Comparison of ENCODE assay signal across 35 cellular contexts in genomic region chr11:26782220-26782619, GRCh38.
DNase-seq lines count a peak whose midpoint lies in the region; ATAC-seq, FAIRE-seq and TF ChIP-seq lines count a peak whose summit lies in the region.
"Had no signal": no experiment of that assay in that cellular context is flagged by ENCODE, and none has a peak within 500 bp of the region (broad histone marks: within the 10 kb centered on the region; RNA-seq: fewer than 3 reads in every experiment).

No MANE protein-coding gene starts in this region.

- no peak overlapping the region for H3K4ac ChIP-seq in IMR-90 (ENCODE audit: low read depth, low read length)

- H3K79me1 ChIP-seq in IMR-90 (ENCODE audit: low read depth in 1 of 2, low read length in 2 of 2): no peaks in the 10 kb centered on the region

- POLR2A ChIA-PET in HepG2 (lab: Yijun Ruan, JAX) (no interaction called here), HEK293 (lab: Yijun Ruan, JAX) (no interaction called here), IMR-90 (lab: Charles Lee; ENCODE audit: unreplicated experiment) (no interaction called here), GM12878 (lab: Charles Lee) (no interaction called here)

- intact Hi-C loops in HepG2 (cut with micrococcal nuclease; ENCODE audit: unreplicated experiment): no loop called here
- intact Hi-C loops in right lobe of liver (cut with DNase I): no loop called here
- intact Hi-C loops in IMR-90 (cut with micrococcal nuclease): loop anchor here (5.0 kb wide), 1 partner anchor 50 kb away; no protein-coding TSS in a partner anchor
- intact Hi-C loops in GM12878 (cut with micrococcal nuclease; ENCODE audit: unreplicated experiment): no loop called here
- intact Hi-C loops in posterior vena cava (cut with DNase I): no loop called here

- H3K23ac ChIP-seq in IMR-90 (ENCODE audit: low read depth, low read length): no peak overlapping the region

- peaks cover 18% of the 10 kb centered on the region for H3K9me3 ChIP-seq in HepG2 (ENCODE audit: low read length)
- no peaks in the 10 kb centered on the region for H3K9me3 ChIP-seq in right lobe of liver
- H3K9me3 ChIP-seq in HEK293 (ENCODE audit: control insufficient read depth, insufficient read depth, low read depth, low read length): no peaks in the 10 kb centered on the region
- peaks cover 7% of the 10 kb centered on the region; the same call in 1 of the 2 replicates for H3K9me3 ChIP-seq in IMR-90 (ENCODE audit: control insufficient read depth, insufficient read depth, low read length)
- no peaks in the 10 kb centered on the region; the same call in 2 of the 3 replicates for H3K9me3 ChIP-seq in GM12878 (replicated peaks; ENCODE audit: control insufficient read depth, insufficient read depth, low read length)
- H3K9me3 ChIP-seq: BE2C had no signal

- no peak for TF ChIP-seq CTCF in HepG2 (CRISPR knock-in tag; IDR thresholded peaks at IDR 0.05)
- no peak for TF ChIP-seq CTCF in right lobe of liver (IDR thresholded peaks at IDR 0.05)
- no peak for TF ChIP-seq CTCF in HEK293 (tag by site-specific recombination; IDR thresholded peaks at IDR 0.05)
- no peak for TF ChIP-seq CTCF in IMR-90 (conservative IDR thresholded peaks at IDR 0.05; ENCODE audit: low read depth, low read length)
- no peak for TF ChIP-seq CTCF in GM12878 (IDR thresholded peaks at IDR 0.05 in 2 of 3, conservative IDR thresholded peaks at IDR 0.05 in 1 of 3; ENCODE audit: control insufficient read depth in 2 of 3, extremely low read depth in 1 of 3, insufficient read depth in 1 of 3, low read depth in 3 of 3, low read length in 3 of 3)

- no peak overlapping the region for H3K18ac ChIP-seq in IMR-90 (ENCODE audit: low read depth, low read length)

- H3K27ac ChIP-seq in HepG2 (ENCODE audit: extremely low read length, insufficient read depth, low read length): no peak overlapping the region
- no peak overlapping the region for H3K27ac ChIP-seq in right lobe of liver
- no peak overlapping the region for H3K27ac ChIP-seq in HEK293 (ENCODE audit: extremely low read depth, low read depth, low read length)
- H3K27ac ChIP-seq in IMR-90 (ENCODE audit: insufficient read depth, low read length): no peak overlapping the region
- no peak overlapping the region for H3K27ac ChIP-seq in GM12878 (ENCODE audit: control insufficient read depth, insufficient read depth)
- H3K27ac ChIP-seq: 22Rv1; A549; BLaER1; BLaER1 treated with 17β-estradiol and CSF1 and Interleukin-3, amounts not matched to agents 10 nM and 100 nM; C4-2B had no signal

- H2AK9ac ChIP-seq in IMR-90 (replicated peaks; ENCODE audit: low read depth, low read length, poor library complexity): no peak overlapping the region

- no peak overlapping the region for H2BK15ac ChIP-seq in IMR-90 (ENCODE audit: low read depth, low read length)

- SMC1A ChIA-PET in GM12878 (lab: Charles Lee; ENCODE audit: uncharacterized antibody, unreplicated experiment): no interaction called here

- FAIRE-seq in HepG2 (lab: Jason Lieb, UNC) (no peak), GM12878 (lab: Jason Lieb, UNC) (no peak)
- FAIRE-seq: A204.1, A549, D721Med had no signal

- no peak for TF ChIP-seq RAD21 in HepG2 (CRISPR knock-in tag; IDR thresholded peaks at IDR 0.05)
- TF ChIP-seq RAD21 in IMR-90 (IDR thresholded peaks at IDR 0.05; ENCODE audit: low read length): no peak
- TF ChIP-seq RAD21 in GM12878 (IDR thresholded peaks at IDR 0.05; ENCODE audit: insufficient read depth, low read depth, low read length): no peak

- no peak overlapping the region for H3K4me3 ChIP-seq in HepG2 (replicated peaks in 1 of 3; ENCODE audit: insufficient read depth in 1 of 3, low read depth in 2 of 3, low read length in 3 of 3)
- H3K4me3 ChIP-seq in right lobe of liver: no peak overlapping the region
- no peak overlapping the region for H3K4me3 ChIP-seq in HEK293 (ENCODE audit: low read depth, low read length)
- no peak overlapping the region for H3K4me3 ChIP-seq in IMR-90 (ENCODE audit: insufficient read depth, low read depth, low read length)
- no peak overlapping the region for H3K4me3 ChIP-seq in GM12878
- H3K4me3 ChIP-seq: A549; BLaER1; BLaER1 treated with 17β-estradiol and CSF1 and Interleukin-3, amounts not matched to agents 10 nM and 100 nM had no signal

- H3K4me1 ChIP-seq in HepG2 (ENCODE audit: insufficient read depth, low read length) (no peaks in the 10 kb centered on the region), right lobe of liver (no peaks in the 10 kb centered on the region), HEK293 (ENCODE audit: control insufficient read depth, insufficient read depth, low read length) (no peaks in the 10 kb centered on the region), IMR-90 (ENCODE audit: control insufficient read depth, insufficient read depth, low read length) (peaks cover 9% of the 10 kb centered on the region), GM12878 (ENCODE audit: control insufficient read depth, insufficient read depth, low read length) (no peaks in the 10 kb centered on the region)
- H3K4me1 ChIP-seq: A549, BE2C, Caco-2 had no signal

- H3K9me1 ChIP-seq in IMR-90 (ENCODE audit: insufficient read depth, low read length): no peaks in the 10 kb centered on the region

- no peak overlapping the region for H3K56ac ChIP-seq in IMR-90 (ENCODE audit: extremely low read depth, insufficient read depth, low read length)

- ATAC-seq in HepG2 (no peak), right lobe of liver (no peak), IMR-90 (ENCODE audit: low read depth) (no peak), GM12878 (no peak), GM19351 (IDR thresholded peaks at IDR 0.05; ENCODE audit: unreplicated experiment) (no peak)
- ATAC-seq: A549; CD8-positive, alpha-beta T cell had no signal

- no peaks in the 10 kb centered on the region for H3K79me2 ChIP-seq in HepG2 (ENCODE audit: insufficient read depth, low read length)
- H3K79me2 ChIP-seq in GM12878 (ENCODE audit: control insufficient read depth, insufficient read depth, low read length): no peaks in the 10 kb centered on the region

- dilution Hi-C loops in IMR-90 (cut with HindIII; ENCODE audit: low sequenced_read_pairs, unreplicated experiment): no loop called here

- H3K27me3 ChIP-seq in HepG2 (ENCODE audit: control insufficient read depth in 1 of 2, insufficient read depth in 2 of 2, low read length in 2 of 2): no peaks in the 10 kb centered on the region; a peak in 1 of 5 replicates
- no peaks in the 10 kb centered on the region for H3K27me3 ChIP-seq in right lobe of liver
- no peaks in the 10 kb centered on the region for H3K27me3 ChIP-seq in IMR-90 (ENCODE audit: control insufficient read depth, insufficient read depth, low read length)
- H3K27me3 ChIP-seq in GM12878 (replicated peaks in 1 of 2; ENCODE audit: control insufficient read depth in 2 of 2, insufficient read depth in 2 of 2, low read length in 1 of 2): no peaks in the 10 kb centered on the region
- H3K27me3 ChIP-seq: BE2C; BLaER1; BLaER1 treated with 17β-estradiol and CSF1 and Interleukin-3, amounts not matched to agents 10 nM and 100 nM had no signal

- no peak overlapping the region for H2BK5ac ChIP-seq in IMR-90 (ENCODE audit: low read depth, low read length, poor library complexity, severe bottlenecking)

- H4K91ac ChIP-seq in IMR-90 (ENCODE audit: insufficient read depth, low read depth, low read length): no peak overlapping the region

- BruUV-seq in HepG2 (replicated peaks; lab: Mats Ljungman, UMichigan) (no TSS peak), IMR-90 (replicated peaks; lab: Mats Ljungman, UMichigan) (no TSS peak), GM12878 (replicated peaks; lab: Mats Ljungman, UMichigan) (no TSS peak)

- H3K14ac ChIP-seq in IMR-90 (replicated peaks; ENCODE audit: low read depth, low read length): no peak overlapping the region

- CTCF ChIA-PET in HepG2 (lab: Yijun Ruan, JAX; ENCODE audit: low intra/inter-chr PET ratio, low total read pairs) (no interaction called here), HEK293 (lab: Yijun Ruan, JAX) (no interaction called here), IMR-90 (lab: Yijun Ruan, JAX) (no interaction called here), GM12878 (lab: Yijun Ruan, JAX) (no interaction called here)

- 2% methylated on average over 3 of the region's 3 CpGs for WGBS in HepG2 (ENCODE audit: low lambda C conversion rate)
- 66% methylated on average over 3 of the region's 3 CpGs for WGBS in right lobe of liver (ENCODE audit: insufficient coverage, low coverage, low lambda C conversion rate, missing lambda C conversion rate)
- WGBS in IMR-90 (ENCODE audit: extremely low coverage in 2 of 2, insufficient read length in 1 of 2), 2 experiments: no CpG with 5 or more reads among the region's 3 CpGs
- WGBS in GM12878 (ENCODE audit: insufficient coverage, insufficient replicate concordance, low lambda C conversion rate, missing lambda C conversion rate): 9% methylated on average over 3 of the region's 3 CpGs

- H2AK5ac ChIP-seq in IMR-90 (ENCODE audit: low read depth, low read length): no peak overlapping the region

- H4K20me1 ChIP-seq in HepG2 (ENCODE audit: insufficient read depth, low read length) (no peaks in the 10 kb centered on the region), IMR-90 (ENCODE audit: insufficient read depth, low read length) (no peaks in the 10 kb centered on the region), GM12878 (ENCODE audit: control insufficient read depth, insufficient read depth) (no peaks in the 10 kb centered on the region)
- H4K20me1 ChIP-seq: BLaER1; BLaER1 treated with 17β-estradiol and CSF1 and Interleukin-3, amounts not matched to agents 10 nM and 100 nM had no signal

- no peak for TF ChIP-seq EP300 in HepG2 (IDR thresholded peaks at IDR 0.05; ENCODE audit: low read depth in 2 of 2, low read length in 2 of 2)
- TF ChIP-seq EP300 in HepG2 (CRISPR knock-in tag; IDR thresholded peaks at IDR 0.05; ENCODE audit: borderline replicate concordance): no peak
- TF ChIP-seq EP300 in GM12878 (IDR thresholded peaks at IDR 0.05; ENCODE audit: borderline replicate concordance in 1 of 2, control insufficient read depth in 1 of 2, low read depth in 2 of 2, low read length in 2 of 2): no peak

- H4K5ac ChIP-seq in IMR-90 (ENCODE audit: low read depth, low read length): no peak overlapping the region

- TF ChIP-seq POLR2A in HepG2 (IDR thresholded peaks at IDR 0.05; ENCODE audit: insufficient read depth in 1 of 2, low read depth in 2 of 2, low read length in 2 of 2) (no peak), right lobe of liver (IDR thresholded peaks at IDR 0.05) (no peak), IMR-90 (IDR thresholded peaks at IDR 0.05; ENCODE audit: low read depth, low read length) (no peak), GM12878 (IDR thresholded peaks at IDR 0.05; ENCODE audit: low read depth, low read length) (no peak)

- no peak overlapping the region for H2BK120ac ChIP-seq in IMR-90 (ENCODE audit: low read depth, low read length)

- H3K36me3 ChIP-seq in HepG2 (replicated peaks in 1 of 2; ENCODE audit: control insufficient read depth in 1 of 2, insufficient read depth in 2 of 2, low read length in 2 of 2) (no peaks in the 10 kb centered on the region), right lobe of liver (no peaks in the 10 kb centered on the region), HEK293 (ENCODE audit: control insufficient read depth in 2 of 2, insufficient read depth in 1 of 2, low read length in 2 of 2) (no peaks in the 10 kb centered on the region), IMR-90 (ENCODE audit: control insufficient read depth, insufficient read depth, low read length) (no peaks in the 10 kb centered on the region), GM12878 (ENCODE audit: control insufficient read depth in 2 of 2, insufficient read depth in 2 of 2, low read length in 1 of 2) (no peaks in the 10 kb centered on the region)
- H3K36me3 ChIP-seq: BE2C, BLaER1 had no signal

- no peak overlapping the region for H4K8ac ChIP-seq in IMR-90 (ENCODE audit: low read depth in 2 of 2, low read length in 2 of 2)

- no peak overlapping the region for H2BK20ac ChIP-seq in IMR-90 (ENCODE audit: low read depth, low read length)

- H3K4me2 ChIP-seq in HepG2 (ENCODE audit: low read depth, low read length) (no peak overlapping the region), IMR-90 (ENCODE audit: low read depth, low read length) (no peak overlapping the region), GM12878 (ENCODE audit: control insufficient read depth, insufficient read depth) (no peak overlapping the region)
- H3K4me2 ChIP-seq: A549; BLaER1; BLaER1 treated with 17β-estradiol and CSF1 and Interleukin-3, amounts not matched to agents 10 nM and 100 nM had no signal

- H3K9ac ChIP-seq in HepG2 (ENCODE audit: insufficient read depth, low read depth, low read length) (no peak overlapping the region), IMR-90 (ENCODE audit: low read depth, low read length) (no peak overlapping the region), GM12878 (ENCODE audit: control insufficient read depth, insufficient read depth, low read length) (no peak overlapping the region)
- H3K9ac ChIP-seq: BLaER1; BLaER1 treated with 17β-estradiol and CSF1 and Interleukin-3, amounts not matched to agents 10 nM and 100 nM had no signal

- in situ Hi-C loops in HepG2 (cut with HindIII; ENCODE audit: extremely low pct_ligation_motif_present, low pct_unique_long_range_greater_than_20kb) (no loop called here), IMR-90 (cut with MboI; ENCODE audit: low sequenced_read_pairs) (no loop called here), GM12878 (cut with MboI) (no loop called here)

- no peak for DNase-seq in HepG2 (ENCODE audit: low spot score)
- no peak for DNase-seq in right lobe of liver
- DNase-seq in IMR-90: no peak
- DNase-seq in GM12878 (ENCODE audit: low read depth, low spot score): no peak
- no peak for DNase-seq in NCI-H1105 treated with DMSO at 0.1 percent for 48 hours (lab: John Stamatoyannopoulos, UW)
- DNase-seq in posterior vena cava (ENCODE audit: low spot score): no peak
- DNase-seq: 8988T; ACHN; AML-193; BE2C; C1 segment of cervical spinal cord; Caco-2; Calu3; CD4-positive, alpha-beta memory T cell; CD4-positive, alpha-beta T cell; CD4-positive, CD25-positive, alpha-beta regulatory T cell; CD8-positive, alpha-beta memory T cell; CD8-positive, alpha-beta T cell; COR-L47; DMS 273 treated with DMSO at 0.1 percent for 48 hours; DMS153; DMS53; DMS79; DMS79 treated with DMSO at 0.1 percent for 48 hours; DND-41; EL had no signal

- RAD21 ChIA-PET in GM12878 (lab: Charles Lee; ENCODE audit: unreplicated experiment): interaction anchor here (1.2 kb wide), 1 partner anchor 377 kb away, joined by 3 read pairs; no protein-coding TSS in a partner anchor

- H2AFZ ChIP-seq in HepG2 (ENCODE audit: low read length): no peak overlapping the region
- H2AFZ ChIP-seq in IMR-90 (replicated peaks; ENCODE audit: low read length, poor library complexity): no peak overlapping the region
- no peak overlapping the region for H2AFZ ChIP-seq in GM12878 (ENCODE audit: control insufficient read depth, low read depth, low read length)

Comparison
In these comparisons a context has a peak if more than half of its experiments do, and no peak if none do; other contexts are left out.
1. Of the 63 proteins assayed by ChIP-seq in both HepG2 and HEK293: peak only in HepG2: none; only in HEK293: ATF2; in both: none; in neither: 62.